In genomic region chr16:14186007-14186953, GRCh38 we compare ENCODE assay signal across 8 cellular contexts.
DNase-seq lines count a peak whose midpoint lies in the region; ATAC-seq, FAIRE-seq and TF ChIP-seq lines count a peak whose summit lies in the region.

No MANE protein-coding gene starts in this region.

- H3K36me3 ChIP-seq in bronchial epithelial cell (ENCODE audit: control insufficient read depth, insufficient read depth, low read length), result no peaks in the 10 kb centered on the region

- ATAC-seq in stimulated activated naive CD8-positive, alpha-beta T cell treated with anti-CD3 and anti-CD28 coated beads, Interleukin-15, amount 100 ng/mL, for 72 hours, result peak; percentile 92
- ATAC-seq in HG02571 (IDR thresholded peaks at IDR 0.05; ENCODE audit: unreplicated experiment) (no peak), HG02870 (IDR thresholded peaks at IDR 0.05; ENCODE audit: unreplicated experiment) (no peak)

- H3K4me1 Mint-ChIP-seq in stimulated activated naive CD8-positive, alpha-beta T cell treated with anti-CD3 and anti-CD28 coated beads, Interleukin-15, amount 100 ng/mL, for 72 hours, result peaks cover 15% of the 10 kb centered on the region

- H3K27ac Mint-ChIP-seq in stimulated activated naive CD8-positive, alpha-beta T cell treated with anti-CD3 and anti-CD28 coated beads, Interleukin-15, amount 100 ng/mL, for 72 hours, result peak overlapping the region in 1 of 2 donors; percentile 2

- H3K27me3 Mint-ChIP-seq in stimulated activated naive CD8-positive, alpha-beta T cell treated with anti-CD3 and anti-CD28 coated beads, Interleukin-15, amount 100 ng/mL, for 72 hours, result no peaks in the 10 kb centered on the region

- DNase-seq in GM04503 (ENCODE audit: low read depth), result peak; percentile 31
- DNase-seq in NCI-H2196 (lab: John Stamatoyannopoulos, UW; ENCODE audit: unreplicated experiment), result peak; percentile 68
- DNase-seq in bronchial epithelial cell (ENCODE audit: low read depth), result peak; percentile 26
- peak; percentile 83 for DNase-seq in kidney glomerular epithelial cell (lab: John Stamatoyannopoulos, UW)
- DNase-seq in stimulated activated naive CD8-positive, alpha-beta T cell treated with anti-CD3 and anti-CD28 coated beads, Interleukin-15, amount 100 ng/mL, for 72 hours, result peak in 1 of 2 donors; percentile 19
- DNase-seq in NCI-H526 treated with DMSO at 0.1 percent for 48 hours (lab: John Stamatoyannopoulos, UW), result no peak

- H3K27me3 ChIP-seq in bronchial epithelial cell (ENCODE audit: control insufficient read depth, insufficient read depth, low read length), result no peaks in the 10 kb centered on the region

- no peaks in the 10 kb centered on the region for H3K9me3 Mint-ChIP-seq in stimulated activated naive CD8-positive, alpha-beta T cell treated with anti-CD3 and anti-CD28 coated beads, Interleukin-15, amount 100 ng/mL, for 72 hours

- no peak overlapping the region for H3K4me3 Mint-ChIP-seq in stimulated activated naive CD8-positive, alpha-beta T cell treated with anti-CD3 and anti-CD28 coated beads, Interleukin-15, amount 100 ng/mL, for 72 hours

- H3K4me3 ChIP-seq in bronchial epithelial cell (ENCODE audit: low read depth, low read length), result no peak overlapping the region

- FAIRE-seq in bronchial epithelial cell (lab: Jason Lieb, UNC), result no peak

- peak; percentile 33 for TF ChIP-seq CTCF in bronchial epithelial cell (IDR thresholded peaks at IDR 0.05; ENCODE audit: insufficient read depth, low read length, severe bottlenecking)
